Comparison of ENCODE assay signal across 1 cellular context in genomic region chr20:17873410-17874270, GRCh38.
TF ChIP-seq lines count a peak whose summit lies in the region.

No MANE protein-coding gene starts in this region.

TF ChIP-seq in GM23338, 12 proteins besides CTCF, POLR2A, EP300 and RAD21 (continued from another document):
- TF ChIP-seq REST (IDR thresholded peaks at IDR 0.05; ENCODE audit: unreplicated experiment) (no peak), NANOG (IDR thresholded peaks at IDR 0.05; ENCODE audit: borderline replicate concordance) (no peak), ZNF114 (CRISPR knock-in tag; IDR thresholded peaks at IDR 0.05) (no peak), EZH2phosphoT487 (IDR thresholded peaks at IDR 0.05; ENCODE audit: unreplicated experiment) (no peak), JUNB (IDR thresholded peaks at IDR 0.05; ENCODE audit: unreplicated experiment) (no peak)
